ENCODE assay signal across 14 cellular contexts in the genomic region with DNA sequence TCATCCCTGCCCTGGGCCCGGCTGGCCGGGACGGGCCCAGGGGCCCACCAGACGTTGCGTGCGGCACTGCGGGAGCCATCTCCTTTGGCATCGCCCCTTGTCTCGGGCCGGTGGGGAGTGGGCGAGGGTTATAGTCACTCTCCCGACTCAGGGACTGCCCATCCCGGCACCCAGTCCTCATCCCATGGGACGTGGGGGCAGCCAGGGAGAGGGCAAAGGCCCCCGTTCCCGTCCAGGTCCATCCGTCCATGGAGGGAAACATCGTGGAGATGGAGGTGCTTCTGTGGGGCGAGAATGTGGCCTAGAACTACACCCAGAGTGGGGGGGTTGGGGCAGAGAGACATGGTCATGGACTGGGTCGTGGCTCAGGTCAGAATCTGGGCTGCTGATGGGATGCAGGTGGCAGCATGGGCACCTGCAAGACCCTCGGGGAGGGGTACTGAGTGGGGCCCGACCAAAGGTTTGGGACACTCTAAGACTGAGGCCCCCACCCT. TPM values are rescaled to one million over a fixed set of nuclear protein-coding genes. Genes with fewer than 3 reads are reported as not detected.
DNase-seq lines count a peak whose midpoint lies in the region; ATAC-seq and TF ChIP-seq lines count a peak whose summit lies in the region.
"Had no signal": no experiment of that assay in that cellular context is flagged by ENCODE, and none has a peak within 500 bp of the region (broad histone marks: within the 10 kb centered on the region; RNA-seq: fewer than 3 reads in every experiment).

No MANE protein-coding gene starts in this region.

- no peak overlapping the region for H2BK120ac ChIP-seq in IMR-90 (ENCODE audit: low read depth, low read length)

- TF ChIP-seq CTCF in IMR-90 (conservative IDR thresholded peaks at IDR 0.05; ENCODE audit: low read depth, low read length) (no peak), breast epithelium (IDR thresholded peaks at IDR 0.05) (no peak), progenitor cell of endocrine pancreas (IDR thresholded peaks at IDR 0.05; ENCODE audit: unreplicated experiment) (no peak)

- no peak overlapping the region for H4K8ac ChIP-seq in IMR-90 (ENCODE audit: low read depth in 2 of 2, low read length in 2 of 2)

- BruUV-seq in IMR-90 (replicated peaks; lab: Mats Ljungman, UMichigan), result no TSS peak

- H3K14ac ChIP-seq in IMR-90 (replicated peaks; ENCODE audit: low read depth, low read length), result no peak overlapping the region

- H4K5ac ChIP-seq in IMR-90 (ENCODE audit: low read depth, low read length), result no peak overlapping the region

- H3K23ac ChIP-seq in IMR-90 (ENCODE audit: low read depth, low read length), result no peak overlapping the region

- in situ Hi-C loops in IMR-90 (cut with MboI; ENCODE audit: low sequenced_read_pairs), result loop anchor here (10.0 kb wide), 1 partner anchor 252 kb away; a partner anchor contains a TSS

- no peak for TF ChIP-seq RAD21 in IMR-90 (IDR thresholded peaks at IDR 0.05; ENCODE audit: low read length)

- peaks cover 15% of the 10 kb centered on the region for H3K9me1 ChIP-seq in IMR-90 (ENCODE audit: insufficient read depth, low read length)

- dilution Hi-C loops in IMR-90 (cut with HindIII; ENCODE audit: low sequenced_read_pairs, unreplicated experiment), result no loop called here

- peak overlapping the region; percentile 77 for H3K27ac Mint-ChIP-seq in progenitor cell of endocrine pancreas
- H3K27ac Mint-ChIP-seq: mesothelial cell of epicardium had no signal

- H3K9ac ChIP-seq in BLaER1 treated with 17β-estradiol and CSF1 and Interleukin-3, amounts not matched to agents 10 nM and 100 nM, result peak overlapping the region in 10 of 11 experiments; percentile 14 to 91 (median 53); a peak in 10 of 22 replicates
- no peak overlapping the region for H3K9ac ChIP-seq in IMR-90 (ENCODE audit: low read depth, low read length)

- no peak overlapping the region for H2AK9ac ChIP-seq in IMR-90 (replicated peaks; ENCODE audit: low read depth, low read length, poor library complexity)

- peaks cover 63 to 84% (median 72%) of the 10 kb centered on the region in 10 experiments for H3K4me1 ChIP-seq in BLaER1 treated with 17β-estradiol and CSF1 and Interleukin-3, amounts not matched to agents 10 nM and 100 nM
- peaks cover 21% of the 10 kb centered on the region for H3K4me1 ChIP-seq in IMR-90 (ENCODE audit: control insufficient read depth, insufficient read depth, low read length)
- peaks cover 12 to 39% of the 10 kb centered on the region in 2 donors for H3K4me1 ChIP-seq in breast epithelium

- H3K27me3 Mint-ChIP-seq in progenitor cell of endocrine pancreas, result no peaks in the 10 kb centered on the region

- no peak overlapping the region for H3K4me3 ChIP-seq in BLaER1 treated with 17β-estradiol and CSF1 and Interleukin-3, amounts not matched to agents 10 nM and 100 nM
- H3K4me3 ChIP-seq in IMR-90 (ENCODE audit: insufficient read depth, low read depth, low read length), result no peak overlapping the region
- H3K4me3 ChIP-seq in breast epithelium, result no peak overlapping the region
- H3K4me3 ChIP-seq: GM23248 had no signal

- no peak overlapping the region for H2BK20ac ChIP-seq in IMR-90 (ENCODE audit: low read depth, low read length)

- peak overlapping the region; percentile 23 for H2AFZ ChIP-seq in IMR-90 (replicated peaks; ENCODE audit: low read length, poor library complexity)
- H2AFZ ChIP-seq: GM23248 had no signal

- peaks cover 0 to 48% (median 27%) of the 10 kb centered on the region in 11 experiments; a peak in 17 of 22 replicates for H3K36me3 ChIP-seq in BLaER1 treated with 17β-estradiol and CSF1 and Interleukin-3, amounts not matched to agents 10 nM and 100 nM
- H3K36me3 ChIP-seq in IMR-90 (ENCODE audit: control insufficient read depth, insufficient read depth, low read length) (no peaks in the 10 kb centered on the region), breast epithelium (no peaks in the 10 kb centered on the region)

- peaks cover 26 to 66% (median 52%) of the 10 kb centered on the region in 11 experiments; a peak in 19 of 22 replicates for H4K20me1 ChIP-seq in BLaER1 treated with 17β-estradiol and CSF1 and Interleukin-3, amounts not matched to agents 10 nM and 100 nM
- no peaks in the 10 kb centered on the region; the same call in 1 of the 2 replicates for H4K20me1 ChIP-seq in IMR-90 (ENCODE audit: insufficient read depth, low read length)

- CTCF ChIA-PET in IMR-90 (lab: Yijun Ruan, JAX), result no interaction called here

- H4K91ac ChIP-seq in IMR-90 (ENCODE audit: insufficient read depth, low read depth, low read length), result no peak overlapping the region

- no peak overlapping the region for H3K56ac ChIP-seq in IMR-90 (ENCODE audit: extremely low read depth, insufficient read depth, low read length)

- H3K4me1 Mint-ChIP-seq in progenitor cell of endocrine pancreas (ENCODE audit: low read depth), result peaks cover 4% of the 10 kb centered on the region

- H3K27ac ChIP-seq in BLaER1 treated with 17β-estradiol and CSF1 and Interleukin-3, amounts not matched to agents 10 nM and 100 nM, result peak overlapping the region in 2 of 11 experiments; percentile 17 to 28; a peak in 1 of 22 replicates
- no peak overlapping the region for H3K27ac ChIP-seq in IMR-90 (ENCODE audit: insufficient read depth, low read length)
- peak overlapping the region; percentile 33 to 94 for H3K27ac ChIP-seq in breast epithelium
- H3K27ac ChIP-seq: epithelial cell of prostate, GM23248 had no signal

- no peak overlapping the region for H3K4me3 Mint-ChIP-seq in progenitor cell of endocrine pancreas (ENCODE audit: low read depth)

- H3K9me3 ChIP-seq in BLaER1 treated with 17β-estradiol and CSF1 and Interleukin-3, amounts not matched to agents 10 nM and 100 nM (replicated peaks in 1 of 11), result no peaks in the 10 kb centered on the region
- H3K9me3 ChIP-seq in IMR-90 (ENCODE audit: control insufficient read depth, insufficient read depth, low read length) (no peaks in the 10 kb centered on the region), breast epithelium (no peaks in the 10 kb centered on the region)

- H2AK5ac ChIP-seq in IMR-90 (ENCODE audit: low read depth, low read length), result no peak overlapping the region

- 87% methylated on average over 3 of the region's 22 CpGs; no CpG with 5 or more reads in 1 of the 2 experiments for WGBS in IMR-90 (ENCODE audit: extremely low coverage in 2 of 2, insufficient read length in 1 of 2), 2 experiments

- H3K9me3 Mint-ChIP-seq in progenitor cell of endocrine pancreas (ENCODE audit: low read depth), result no peaks in the 10 kb centered on the region
- H3K9me3 Mint-ChIP-seq: mesothelial cell of epicardium had no signal

- ATAC-seq in IMR-90 (ENCODE audit: low read depth) (no peak), HG03280 (IDR thresholded peaks at IDR 0.05; ENCODE audit: unreplicated experiment) (no peak), GM18858 (IDR thresholded peaks at IDR 0.05; ENCODE audit: unreplicated experiment) (no peak), GM21390 (IDR thresholded peaks at IDR 0.05; ENCODE audit: unreplicated experiment) (no peak)

- no peak for TF ChIP-seq POLR2A in IMR-90 (IDR thresholded peaks at IDR 0.05; ENCODE audit: low read depth, low read length)
- TF ChIP-seq POLR2A in breast epithelium (IDR thresholded peaks at IDR 0.05), result no peak

- H3K27me3 ChIP-seq in BLaER1 treated with 17β-estradiol and CSF1 and Interleukin-3, amounts not matched to agents 10 nM and 100 nM, result no peaks in the 10 kb centered on the region
- no peaks in the 10 kb centered on the region for H3K27me3 ChIP-seq in IMR-90 (ENCODE audit: control insufficient read depth, insufficient read depth, low read length)
- no peaks in the 10 kb centered on the region for H3K27me3 ChIP-seq in breast epithelium

- DNase-seq in IMR-90, result no peak
- DNase-seq in breast epithelium (ENCODE audit: low spot score in 2 of 2), result no peak
- DNase-seq in progenitor cell of endocrine pancreas (ENCODE audit: low spot score, unreplicated experiment), result no peak
- DNase-seq in NCI-H2196 treated with DMSO at 0.1 percent for 48 hours (lab: John Stamatoyannopoulos, UW; ENCODE audit: unreplicated experiment), result no peak
- DNase-seq: activated CD4-positive, alpha-beta T cell treated with anti-CD3 and anti-CD28 coated beads, Interleukin-2, amount 50 U/mL, for 4 hours; GM23248; NCI-H146; NCI-H446 had no signal

- H3K36me3 Mint-ChIP-seq in progenitor cell of endocrine pancreas (ENCODE audit: insufficient read depth), result peaks cover 2% of the 10 kb centered on the region
- H3K36me3 Mint-ChIP-seq: mesothelial cell of epicardium had no signal

- H3K79me1 ChIP-seq in IMR-90 (ENCODE audit: low read depth in 1 of 2, low read length in 2 of 2), result peaks cover 13 to 55% of the 10 kb centered on the region in 2 experiments; a peak in 3 of 4 replicates

- H3K4ac ChIP-seq in IMR-90 (ENCODE audit: low read depth, low read length), result no peak overlapping the region

- H3K4me2 ChIP-seq in BLaER1 treated with 17β-estradiol and CSF1 and Interleukin-3, amounts not matched to agents 10 nM and 100 nM, result peak overlapping the region; percentile 86 to 99 (median 95); a peak in 21 of 22 replicates
- H3K4me2 ChIP-seq in IMR-90 (ENCODE audit: low read depth, low read length), result no peak overlapping the region

- H2BK5ac ChIP-seq in IMR-90 (ENCODE audit: low read depth, low read length, poor library complexity, severe bottlenecking), result no peak overlapping the region

- intact Hi-C loops in IMR-90 (cut with micrococcal nuclease), result no loop called here
- intact Hi-C loops in breast epithelium (cut with DNase I; ENCODE audit: low total_unique reads), result no loop called here

- POLR2A ChIA-PET in IMR-90 (lab: Charles Lee; ENCODE audit: unreplicated experiment), result no interaction called here

- H3K18ac ChIP-seq in IMR-90 (ENCODE audit: low read depth, low read length), result no peak overlapping the region

- no peak overlapping the region for H2BK15ac ChIP-seq in IMR-90 (ENCODE audit: low read depth, low read length)

RNA-seq across cellular contexts. Expression of a gene that starts 2.4 kb away (rescaled TPM):
- 1.4 and 1.7 TPM in 2 replicates for total RNA-seq in IMR-90 (2012; rRNA removed)
- polyA plus RNA-seq in IMR-90 (2012; rRNA removed), result 18.7 and 21.7 TPM in 2 replicates
- 7.5 and 8.1 TPM in 2 replicates for polyA plus RNA-seq in IMR-90 (2012; cell fraction: cytosol; rRNA removed)
- polyA plus RNA-seq in IMR-90 (2012; cell fraction: nucleus; rRNA removed; ENCODE audit: low replicate concordance), result 118 and 402 TPM in 2 replicates
- 10 to 100 TPM in 2 of 3 donors, 1 to 10 TPM in 1; 9.6 to 26.9 (median 22.7) TPM for total RNA-seq in breast epithelium
- total RNA-seq in progenitor cell of endocrine pancreas, result 109 and 117 TPM in 2 replicates

RNA-seq across cellular contexts. Expression of a gene that starts 5.1 kb away (rescaled TPM):
- total RNA-seq in IMR-90 (2012; rRNA removed) (6.3 and 8.6 TPM in 2 replicates), breast epithelium (10 to 100 TPM; 26.8 to 39.7 (median 34.9) TPM), progenitor cell of endocrine pancreas (26.3 and 31.4 TPM in 2 replicates)
- polyA plus RNA-seq in IMR-90 (2012; rRNA removed), result 19.6 and 27.9 TPM in 2 replicates
- 25.3 and 26.7 TPM in 2 replicates for polyA plus RNA-seq in IMR-90 (2012; cell fraction: cytosol; rRNA removed)
- 21.2 and 46.6 TPM in 2 replicates for polyA plus RNA-seq in IMR-90 (2012; cell fraction: nucleus; rRNA removed; ENCODE audit: low replicate concordance)

RNA-seq across cellular contexts. Expression of a gene that starts 10.6 kb away (rescaled TPM):
- total RNA-seq in IMR-90 (2012; rRNA removed) (40.8 and 46.8 TPM in 2 replicates), breast epithelium (100 to 1,000 TPM; 108 to 136 (median 130) TPM), progenitor cell of endocrine pancreas (59.3 and 64.0 TPM in 2 replicates)
- polyA plus RNA-seq in IMR-90 (2012; rRNA removed), result 128 and 184 TPM in 2 replicates
- 259 and 357 TPM in 2 replicates for polyA plus RNA-seq in IMR-90 (2012; cell fraction: cytosol; rRNA removed)
- 117 and 422 TPM in 2 replicates for polyA plus RNA-seq in IMR-90 (2012; cell fraction: nucleus; rRNA removed; ENCODE audit: low replicate concordance)

RNA-seq across cellular contexts. Expression of a gene that starts 15.9 kb away (rescaled TPM):
- total RNA-seq in IMR-90 (2012; rRNA removed) (not detected in 2 replicates), breast epithelium (under 1 TPM in 2 of 3 donors, not detected in 1; 0.66 to 0.73 TPM), progenitor cell of endocrine pancreas (37.2 and 42.8 TPM in 2 replicates)
- 0.10 and 0.23 TPM in 2 replicates for polyA plus RNA-seq in IMR-90 (2012; rRNA removed)
- 0.08 and 0.24 TPM in 2 replicates for polyA plus RNA-seq in IMR-90 (2012; cell fraction: cytosol; rRNA removed)
- 0.44 and 2.5 TPM in 2 replicates for polyA plus RNA-seq in IMR-90 (2012; cell fraction: nucleus; rRNA removed; ENCODE audit: low replicate concordance)
- total RNA-seq: GM23248 had no signal
- polyA plus RNA-seq: GM23248 had no signal

RNA-seq across cellular contexts. Expression of a gene that starts 21.2 kb away (rescaled TPM):
- total RNA-seq in IMR-90 (2012; rRNA removed), result 20.0 and 20.3 TPM in 2 replicates
- 181 and 228 TPM in 2 replicates for polyA plus RNA-seq in IMR-90 (2012; rRNA removed)
- 70.1 and 99.5 TPM in 2 replicates for polyA plus RNA-seq in IMR-90 (2012; cell fraction: cytosol; rRNA removed)
- polyA plus RNA-seq in IMR-90 (2012; cell fraction: nucleus; rRNA removed; ENCODE audit: low replicate concordance), result 1,124 and 3,095 TPM in 2 replicates
- 10 to 100 TPM; 39.4 to 90.8 (median 66.9) TPM for total RNA-seq in breast epithelium
- total RNA-seq in progenitor cell of endocrine pancreas, result 153 and 167 TPM in 2 replicates
